Comparison of ENCODE assay signal across 8 cellular contexts in the genomic region with DNA sequence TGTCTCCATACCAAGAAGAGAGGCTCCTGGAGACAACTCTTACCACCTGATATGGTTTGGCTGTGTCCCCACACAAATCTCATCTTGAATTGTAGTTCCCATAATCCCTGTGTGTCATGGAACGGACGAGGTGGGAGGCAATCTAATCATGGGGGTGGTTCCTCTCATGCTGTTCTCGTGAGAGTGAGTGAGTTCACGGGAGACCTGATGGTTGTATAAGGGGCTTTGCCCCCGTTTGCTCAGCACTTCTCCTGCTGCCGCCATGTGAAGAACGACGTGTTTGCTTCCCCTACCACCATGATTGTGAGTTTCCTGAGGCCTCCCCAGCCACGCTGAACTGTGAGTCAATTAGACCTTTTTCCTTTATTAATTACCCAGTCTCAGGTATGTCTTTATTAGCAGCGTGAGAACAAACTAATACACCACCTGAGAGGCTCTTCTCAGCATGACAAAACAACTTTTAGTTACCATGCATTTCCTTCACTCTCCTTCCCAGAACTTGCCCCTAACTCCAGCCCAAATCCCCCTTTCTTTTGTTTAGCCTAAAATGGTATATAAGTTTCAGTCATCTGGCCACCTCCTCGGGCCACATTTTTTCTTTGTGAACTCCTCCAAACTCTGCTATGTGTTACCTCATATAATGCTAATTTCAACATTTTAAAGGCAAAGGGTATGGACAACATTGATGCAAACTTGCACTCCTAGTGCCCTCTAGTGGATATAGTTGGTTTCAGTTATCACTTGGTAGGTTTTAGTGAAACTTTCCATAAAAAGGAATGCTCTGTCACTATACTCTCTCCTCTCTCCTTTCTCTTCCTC. TPM values are rescaled to one million over a fixed set of nuclear protein-coding genes. Genes with fewer than 3 reads are reported as not detected.
DNase-seq lines count a peak whose midpoint lies in the region; ATAC-seq, FAIRE-seq and TF ChIP-seq lines count a peak whose summit lies in the region.

No MANE protein-coding gene starts in this region.

- H3K4me3 ChIP-seq in CD4-positive, CD25-positive, alpha-beta regulatory T cell (ENCODE audit: low read depth, low read length): no peak overlapping the region
- no peak overlapping the region for H3K4me3 ChIP-seq in body of pancreas
- no peak overlapping the region for H3K4me3 ChIP-seq in kidney epithelial cell (ENCODE audit: low read depth, low read length)

- peak in 2 of 3 donors; percentile 18 to 43 for DNase-seq in CD4-positive, CD25-positive, alpha-beta regulatory T cell
- peak; percentile 11 to 72 for DNase-seq in NCI-H526 (lab: John Stamatoyannopoulos, UW)
- no peak for DNase-seq in body of pancreas
- peak; percentile 10 for DNase-seq in kidney epithelial cell (ENCODE audit: low read depth)
- peak; percentile 8 for DNase-seq in urothelium cell line (ENCODE audit: low spot score)
- DNase-seq in posterior vena cava (ENCODE audit: low spot score): no peak

- H3K27me3 ChIP-seq in CD4-positive, CD25-positive, alpha-beta regulatory T cell (ENCODE audit: control insufficient read depth, insufficient read depth, low read length): no peaks in the 10 kb centered on the region
- H3K27me3 ChIP-seq in body of pancreas: no peaks in the 10 kb centered on the region
- H3K27me3 ChIP-seq in kidney epithelial cell (ENCODE audit: control insufficient read depth, insufficient read depth, low read length): no peaks in the 10 kb centered on the region

- WGBS in body of pancreas, 2 donors: 59 to 62% methylated on average over 11 of the region's 11 CpGs

- H3K27ac Mint-ChIP-seq in CD4-positive, CD25-positive, alpha-beta regulatory T cell: no peak overlapping the region

- peak; percentile 29 to 72 (median 65) for TF ChIP-seq CTCF in body of pancreas (IDR thresholded peaks at IDR 0.05)
- TF ChIP-seq CTCF in kidney epithelial cell (IDR thresholded peaks at IDR 0.05; ENCODE audit: insufficient read depth, low read length, poor library complexity, severe bottlenecking): peak; percentile 59

- no peak for TF ChIP-seq POLR2A in body of pancreas (IDR thresholded peaks at IDR 0.05)

- H3K9me3 Mint-ChIP-seq in CD4-positive, CD25-positive, alpha-beta regulatory T cell: peaks cover 0 to 1% (median 0%) of the 10 kb centered on the region in 7 donors

- H3K36me3 Mint-ChIP-seq in CD4-positive, CD25-positive, alpha-beta regulatory T cell: no peaks in the 10 kb centered on the region

- H3K4me1 Mint-ChIP-seq in CD4-positive, CD25-positive, alpha-beta regulatory T cell: no peaks in the 10 kb centered on the region

- ATAC-seq in CD4-positive, CD25-positive, alpha-beta regulatory T cell (ENCODE audit: low read depth in 2 of 2): peak in 1 of 2 donors; percentile 48
- ATAC-seq in GM18520 (IDR thresholded peaks at IDR 0.05; ENCODE audit: unreplicated experiment) (peak; percentile 80), HG03354 (IDR thresholded peaks at IDR 0.05; ENCODE audit: poor library complexity, severe bottlenecking, unreplicated experiment) (peak; percentile 78), body of pancreas (peak; percentile 66)

- intact Hi-C loops in body of pancreas (cut with DNase I): no loop called here
- intact Hi-C loops in posterior vena cava (cut with DNase I): loop anchor here in 1 of 2 donors (10.0 kb wide), 1 partner anchor 265 kb away; no protein-coding TSS in a partner anchor

- H3K9me3 ChIP-seq in CD4-positive, CD25-positive, alpha-beta regulatory T cell (ENCODE audit: control insufficient read depth in 2 of 2, low read length in 2 of 2): no peaks in the 10 kb centered on the region
- H3K9me3 ChIP-seq in body of pancreas: no peaks in the 10 kb centered on the region

- H3K4me3 Mint-ChIP-seq in CD4-positive, CD25-positive, alpha-beta regulatory T cell: no peak overlapping the region

- FAIRE-seq in urothelium cell line (lab: Jason Lieb, UNC): no peak

- peaks cover 12% of the 10 kb centered on the region for H3K27me3 Mint-ChIP-seq in CD4-positive, CD25-positive, alpha-beta regulatory T cell

- H3K27ac ChIP-seq in CD4-positive, CD25-positive, alpha-beta regulatory T cell (ENCODE audit: insufficient read depth, low read length, poor library complexity, severe bottlenecking): no peak overlapping the region
- H3K27ac ChIP-seq in body of pancreas: no peak overlapping the region

- no peaks in the 10 kb centered on the region for H3K36me3 ChIP-seq in CD4-positive, CD25-positive, alpha-beta regulatory T cell (ENCODE audit: control insufficient read depth, insufficient read depth, low read length)
- H3K36me3 ChIP-seq in body of pancreas (replicated peaks in 1 of 2; ENCODE audit: insufficient read depth in 1 of 2, low read depth in 2 of 2) (no peaks in the 10 kb centered on the region), kidney epithelial cell (ENCODE audit: control insufficient read depth, insufficient read depth, low read length) (no peaks in the 10 kb centered on the region)

- H3K4me1 ChIP-seq in CD4-positive, CD25-positive, alpha-beta regulatory T cell (ENCODE audit: control insufficient read depth, insufficient read depth, low read length, poor library complexity, severe bottlenecking): no peaks in the 10 kb centered on the region
- H3K4me1 ChIP-seq in body of pancreas: peaks cover 5% of the 10 kb centered on the region

RNA-seq across cellular contexts. Expression of a gene that starts 58.6 kb away (rescaled TPM):
- not detected for total RNA-seq in CD4-positive, CD25-positive, alpha-beta regulatory T cell
- not detected for polyA plus RNA-seq in CD4-positive, CD25-positive, alpha-beta regulatory T cell
- total RNA-seq in body of pancreas (not detected), kidney epithelial cell (not detected in 2 replicates), posterior vena cava (under 1 TPM in 1 of 2 donors, not detected in 1; 0.56 TPM)

Comparison
In these comparisons a context has a peak if more than half of its experiments do, and no peak if none do; other contexts are left out.
1. DNase-seq: peak in CD4-positive, CD25-positive, alpha-beta regulatory T cell (2 of 3), NCI-H526 (2 of 2), kidney epithelial cell (single experiment) and urothelium cell line (single experiment); none in body of pancreas (0 of 4) and posterior vena cava (single experiment).